ENCODE assay signal across 1 cellular context in the genomic region with DNA sequence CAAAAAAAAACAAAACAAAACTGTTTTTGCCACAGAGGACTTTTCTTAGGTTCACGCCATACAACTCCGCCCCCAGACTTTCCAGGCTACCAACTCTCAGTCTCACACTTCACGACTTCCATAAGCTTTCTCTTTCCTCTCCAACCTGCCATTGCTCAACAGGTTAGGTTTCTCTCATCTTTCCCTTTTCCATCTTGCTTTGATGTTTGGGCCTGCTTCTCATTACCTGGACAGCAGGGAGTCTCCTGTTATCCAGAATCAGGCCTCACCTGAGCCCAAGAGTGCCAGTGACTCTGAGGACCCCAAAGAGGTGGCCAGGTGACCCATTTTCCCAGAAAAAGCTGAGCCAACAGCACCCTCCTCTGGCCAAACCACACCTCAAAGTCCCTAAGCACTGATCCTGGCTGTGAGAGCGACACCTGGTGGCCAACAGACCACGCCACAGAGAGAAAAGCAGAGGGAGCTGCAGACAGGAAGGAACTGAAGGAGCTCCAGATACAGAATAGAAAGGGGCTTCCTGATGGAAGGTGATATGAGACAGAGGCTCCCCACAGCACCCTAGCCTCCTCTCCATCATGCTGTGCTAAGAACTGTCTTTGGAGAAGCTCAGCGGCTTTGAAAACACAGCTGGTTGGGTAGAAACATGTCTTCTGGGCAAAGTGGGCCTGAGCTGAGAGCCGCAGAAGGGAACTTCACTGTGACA.
TF ChIP-seq lines count a peak whose summit lies in the region.

No MANE protein-coding gene starts in this region.

TF ChIP-seq in K562, 482 proteins besides CTCF, POLR2A, EP300 and RAD21 (continues in another document):
- TF ChIP-seq ZBTB7A (IDR thresholded peaks at IDR 0.05; ENCODE audit: borderline replicate concordance, control insufficient read depth, low read depth, low read length) (no peak), LEF1 (IDR thresholded peaks at IDR 0.05) (no peak), ZSCAN29 (IDR thresholded peaks at IDR 0.05) (no peak), CBFA2T3 (IDR thresholded peaks at IDR 0.05) (no peak), MTA1 (IDR thresholded peaks at IDR 0.05; ENCODE audit: borderline replicate concordance) (no peak), TEAD4 (IDR thresholded peaks at IDR 0.05; ENCODE audit: low read length) (0 out of 2 replicates have a peak, but pooled peaks have one; percentile 22), TEAD4 (CRISPR knock-in tag; IDR thresholded peaks at IDR 0.05; ENCODE audit: borderline replicate concordance) (no peak), HDGF (IDR thresholded peaks at IDR 0.05) (no peak), GABPA (tag; conservative IDR thresholded peaks at IDR 0.05; ENCODE audit: low read depth) (no peak), NFE2L1 (tag; IDR thresholded peaks at IDR 0.05; ENCODE audit: borderline replicate concordance, low read depth) (no peak), ZKSCAN1 (IDR thresholded peaks at IDR 0.05; ENCODE audit: low read depth, low read length) (0 out of 2 replicates have a peak, but pooled peaks have one; percentile 24), NCOA1 (IDR thresholded peaks at IDR 0.05; ENCODE audit: low read depth) (no peak), MAFK (IDR thresholded peaks at IDR 0.05; ENCODE audit: low read length) (no peak), SRSF7 (optimal IDR thresholded peaks at IDR 0.05; ENCODE audit: low read depth, low read length) (no peak), PCBP2 (IDR thresholded peaks at IDR 0.05; ENCODE audit: low read depth, low read length, poor library complexity, severe bottlenecking) (no peak), ZNF3 (CRISPR knock-in tag; IDR thresholded peaks at IDR 0.05) (no peak), ESRRB (CRISPR knock-in tag; IDR thresholded peaks at IDR 0.05; ENCODE audit: borderline replicate concordance) (no peak), TAF15 (IDR thresholded peaks at IDR 0.05; ENCODE audit: low read depth, low read length) (no peak), CHD2 (IDR thresholded peaks at IDR 0.05; ENCODE audit: low read depth, low read length) (no peak), NBN (IDR thresholded peaks at IDR 0.05; ENCODE audit: low read depth) (peak; percentile 29; the same call in 1 of the 2 replicates)
- TF ChIP-seq, protein P1, sequence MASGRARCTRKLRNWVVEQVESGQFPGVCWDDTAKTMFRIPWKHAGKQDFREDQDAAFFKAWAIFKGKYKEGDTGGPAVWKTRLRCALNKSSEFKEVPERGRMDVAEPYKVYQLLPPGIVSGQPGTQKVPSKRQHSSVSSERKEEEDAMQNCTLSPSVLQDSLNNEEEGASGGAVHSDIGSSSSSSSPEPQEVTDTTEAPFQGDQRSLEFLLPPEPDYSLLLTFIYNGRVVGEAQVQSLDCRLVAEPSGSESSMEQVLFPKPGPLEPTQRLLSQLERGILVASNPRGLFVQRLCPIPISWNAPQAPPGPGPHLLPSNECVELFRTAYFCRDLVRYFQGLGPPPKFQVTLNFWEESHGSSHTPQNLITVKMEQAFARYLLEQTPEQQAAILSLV (tag; IDR thresholded peaks at IDR 0.05): no peak
- TF ChIP-seq, protein P2, sequence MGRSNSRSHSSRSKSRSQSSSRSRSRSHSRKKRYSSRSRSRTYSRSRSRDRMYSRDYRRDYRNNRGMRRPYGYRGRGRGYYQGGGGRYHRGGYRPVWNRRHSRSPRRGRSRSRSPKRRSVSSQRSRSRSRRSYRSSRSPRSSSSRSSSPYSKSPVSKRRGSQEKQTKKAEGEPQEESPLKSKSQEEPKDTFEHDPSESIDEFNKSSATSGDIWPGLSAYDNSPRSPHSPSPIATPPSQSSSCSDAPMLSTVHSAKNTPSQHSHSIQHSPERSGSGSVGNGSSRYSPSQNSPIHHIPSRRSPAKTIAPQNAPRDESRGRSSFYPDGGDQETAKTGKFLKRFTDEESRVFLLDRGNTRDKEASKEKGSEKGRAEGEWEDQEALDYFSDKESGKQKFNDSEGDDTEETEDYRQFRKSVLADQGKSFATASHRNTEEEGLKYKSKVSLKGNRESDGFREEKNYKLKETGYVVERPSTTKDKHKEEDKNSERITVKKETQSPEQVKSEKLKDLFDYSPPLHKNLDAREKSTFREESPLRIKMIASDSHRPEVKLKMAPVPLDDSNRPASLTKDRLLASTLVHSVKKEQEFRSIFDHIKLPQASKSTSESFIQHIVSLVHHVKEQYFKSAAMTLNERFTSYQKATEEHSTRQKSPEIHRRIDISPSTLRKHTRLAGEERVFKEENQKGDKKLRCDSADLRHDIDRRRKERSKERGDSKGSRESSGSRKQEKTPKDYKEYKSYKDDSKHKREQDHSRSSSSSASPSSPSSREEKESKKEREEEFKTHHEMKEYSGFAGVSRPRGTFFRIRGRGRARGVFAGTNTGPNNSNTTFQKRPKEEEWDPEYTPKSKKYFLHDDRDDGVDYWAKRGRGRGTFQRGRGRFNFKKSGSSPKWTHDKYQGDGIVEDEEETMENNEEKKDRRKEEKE (IDR thresholded peaks at IDR 0.05; ENCODE audit: borderline replicate concordance in 1 of 2, control insufficient read depth in 1 of 2, low read depth in 2 of 2, low read length in 1 of 2): no peak
- TF ChIP-seq, protein P3, sequence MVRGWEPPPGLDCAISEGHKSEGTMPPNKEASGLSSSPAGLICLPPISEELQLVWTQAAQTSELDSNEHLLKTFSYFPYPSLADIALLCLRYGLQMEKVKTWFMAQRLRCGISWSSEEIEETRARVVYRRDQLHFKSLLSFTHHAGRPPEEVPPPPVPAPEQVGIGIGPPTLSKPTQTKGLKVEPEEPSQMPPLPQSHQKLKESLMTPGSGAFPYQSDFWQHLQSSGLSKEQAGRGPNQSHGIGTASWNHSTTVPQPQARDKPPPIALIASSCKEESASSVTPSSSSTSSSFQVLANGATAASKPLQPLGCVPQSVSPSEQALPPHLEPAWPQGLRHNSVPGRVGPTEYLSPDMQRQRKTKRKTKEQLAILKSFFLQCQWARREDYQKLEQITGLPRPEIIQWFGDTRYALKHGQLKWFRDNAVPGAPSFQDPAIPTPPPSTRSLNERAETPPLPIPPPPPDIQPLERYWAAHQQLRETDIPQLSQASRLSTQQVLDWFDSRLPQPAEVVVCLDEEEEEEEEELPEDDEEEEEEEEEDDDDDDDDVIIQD (CRISPR knock-in tag; IDR thresholded peaks at IDR 0.05): no peak
- TF ChIP-seq, protein P4, sequence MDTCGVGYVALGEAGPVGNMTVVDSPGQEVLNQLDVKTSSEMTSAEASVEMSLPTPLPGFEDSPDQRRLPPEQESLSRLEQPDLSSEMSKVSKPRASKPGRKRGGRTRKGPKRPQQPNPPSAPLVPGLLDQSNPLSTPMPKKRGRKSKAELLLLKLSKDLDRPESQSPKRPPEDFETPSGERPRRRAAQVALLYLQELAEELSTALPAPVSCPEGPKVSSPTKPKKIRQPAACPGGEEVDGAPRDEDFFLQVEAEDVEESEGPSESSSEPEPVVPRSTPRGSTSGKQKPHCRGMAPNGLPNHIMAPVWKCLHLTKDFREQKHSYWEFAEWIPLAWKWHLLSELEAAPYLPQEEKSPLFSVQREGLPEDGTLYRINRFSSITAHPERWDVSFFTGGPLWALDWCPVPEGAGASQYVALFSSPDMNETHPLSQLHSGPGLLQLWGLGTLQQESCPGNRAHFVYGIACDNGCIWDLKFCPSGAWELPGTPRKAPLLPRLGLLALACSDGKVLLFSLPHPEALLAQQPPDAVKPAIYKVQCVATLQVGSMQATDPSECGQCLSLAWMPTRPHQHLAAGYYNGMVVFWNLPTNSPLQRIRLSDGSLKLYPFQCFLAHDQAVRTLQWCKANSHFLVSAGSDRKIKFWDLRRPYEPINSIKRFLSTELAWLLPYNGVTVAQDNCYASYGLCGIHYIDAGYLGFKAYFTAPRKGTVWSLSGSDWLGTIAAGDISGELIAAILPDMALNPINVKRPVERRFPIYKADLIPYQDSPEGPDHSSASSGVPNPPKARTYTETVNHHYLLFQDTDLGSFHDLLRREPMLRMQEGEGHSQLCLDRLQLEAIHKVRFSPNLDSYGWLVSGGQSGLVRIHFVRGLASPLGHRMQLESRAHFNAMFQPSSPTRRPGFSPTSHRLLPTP (IDR thresholded peaks at IDR 0.05; ENCODE audit: borderline replicate concordance, extremely low read depth, insufficient read length): no peak
- TF ChIP-seq, protein P5, sequence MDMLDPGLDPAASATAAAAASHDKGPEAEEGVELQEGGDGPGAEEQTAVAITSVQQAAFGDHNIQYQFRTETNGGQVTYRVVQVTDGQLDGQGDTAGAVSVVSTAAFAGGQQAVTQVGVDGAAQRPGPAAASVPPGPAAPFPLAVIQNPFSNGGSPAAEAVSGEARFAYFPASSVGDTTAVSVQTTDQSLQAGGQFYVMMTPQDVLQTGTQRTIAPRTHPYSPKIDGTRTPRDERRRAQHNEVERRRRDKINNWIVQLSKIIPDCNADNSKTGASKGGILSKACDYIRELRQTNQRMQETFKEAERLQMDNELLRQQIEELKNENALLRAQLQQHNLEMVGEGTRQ (CRISPR knock-in tag; IDR thresholded peaks at IDR 0.05): no peak
- TF ChIP-seq, protein P6, sequence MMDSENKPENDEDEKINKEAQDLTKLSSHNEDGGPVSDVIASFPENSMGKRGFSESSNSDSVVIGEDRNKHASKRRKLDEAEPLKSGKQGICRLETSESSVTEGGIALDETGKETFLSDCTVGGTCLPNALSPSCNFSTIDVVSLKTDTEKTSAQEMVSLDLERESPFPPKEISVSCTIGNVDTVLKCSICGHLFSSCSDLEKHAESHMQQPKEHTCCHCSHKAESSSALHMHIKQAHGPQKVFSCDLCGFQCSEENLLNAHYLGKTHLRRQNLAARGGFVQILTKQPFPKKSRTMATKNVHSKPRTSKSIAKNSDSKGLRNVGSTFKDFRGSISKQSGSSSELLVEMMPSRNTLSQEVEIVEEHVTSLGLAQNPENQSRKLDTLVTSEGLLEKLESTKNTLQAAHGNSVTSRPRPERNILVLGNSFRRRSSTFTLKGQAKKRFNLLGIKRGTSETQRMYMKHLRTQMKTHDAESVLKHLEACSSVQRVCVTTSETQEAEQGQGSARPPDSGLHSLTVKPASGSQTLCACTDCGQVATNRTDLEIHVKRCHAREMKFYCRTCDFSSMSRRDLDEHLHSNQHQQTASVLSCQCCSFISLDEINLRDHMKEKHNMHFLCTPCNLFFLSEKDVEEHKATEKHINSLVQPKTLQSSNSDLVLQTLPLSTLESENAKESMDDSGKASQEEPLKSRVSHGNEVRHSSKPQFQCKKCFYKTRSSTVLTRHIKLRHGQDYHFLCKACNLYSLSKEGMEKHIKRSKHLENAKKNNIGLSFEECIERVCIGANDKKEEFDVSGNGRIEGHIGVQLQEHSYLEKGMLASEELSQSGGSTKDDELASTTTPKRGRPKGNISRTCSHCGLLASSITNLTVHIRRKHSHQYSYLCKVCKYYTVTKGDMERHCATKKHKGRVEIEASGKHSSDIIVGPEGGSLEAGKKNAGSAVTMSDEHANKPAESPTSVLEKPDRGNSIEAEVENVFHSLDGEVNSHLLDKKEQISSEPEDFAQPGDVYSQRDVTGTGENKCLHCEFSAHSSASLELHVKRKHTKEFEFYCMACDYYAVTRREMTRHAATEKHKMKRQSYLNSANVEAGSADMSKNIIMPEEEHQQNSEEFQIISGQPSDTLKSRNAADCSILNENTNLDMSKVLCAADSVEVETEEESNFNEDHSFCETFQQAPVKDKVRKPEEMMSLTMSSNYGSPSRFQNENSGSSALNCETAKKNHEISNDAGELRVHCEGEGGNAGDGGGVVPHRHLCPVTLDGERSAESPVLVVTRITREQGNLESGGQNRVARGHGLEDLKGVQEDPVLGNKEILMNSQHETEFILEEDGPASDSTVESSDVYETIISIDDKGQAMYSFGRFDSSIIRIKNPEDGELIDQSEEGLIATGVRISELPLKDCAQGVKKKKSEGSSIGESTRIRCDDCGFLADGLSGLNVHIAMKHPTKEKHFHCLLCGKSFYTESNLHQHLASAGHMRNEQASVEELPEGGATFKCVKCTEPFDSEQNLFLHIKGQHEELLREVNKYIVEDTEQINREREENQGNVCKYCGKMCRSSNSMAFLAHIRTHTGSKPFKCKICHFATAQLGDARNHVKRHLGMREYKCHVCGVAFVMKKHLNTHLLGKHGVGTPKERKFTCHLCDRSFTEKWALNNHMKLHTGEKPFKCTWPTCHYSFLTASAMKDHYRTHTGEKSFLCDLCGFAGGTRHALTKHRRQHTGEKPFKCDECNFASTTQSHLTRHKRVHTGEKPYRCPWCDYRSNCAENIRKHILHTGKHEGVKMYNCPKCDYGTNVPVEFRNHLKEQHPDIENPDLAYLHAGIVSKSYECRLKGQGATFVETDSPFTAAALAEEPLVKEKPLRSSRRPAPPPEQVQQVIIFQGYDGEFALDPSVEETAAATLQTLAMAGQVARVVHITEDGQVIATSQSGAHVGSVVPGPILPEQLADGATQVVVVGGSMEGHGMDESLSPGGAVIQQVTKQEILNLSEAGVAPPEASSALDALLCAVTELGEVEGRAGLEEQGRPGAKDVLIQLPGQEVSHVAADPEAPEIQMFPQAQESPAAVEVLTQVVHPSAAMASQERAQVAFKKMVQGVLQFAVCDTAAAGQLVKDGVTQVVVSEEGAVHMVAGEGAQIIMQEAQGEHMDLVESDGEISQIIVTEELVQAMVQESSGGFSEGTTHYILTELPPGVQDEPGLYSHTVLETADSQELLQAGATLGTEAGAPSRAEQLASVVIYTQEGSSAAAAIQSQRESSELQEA (IDR thresholded peaks at IDR 0.05; ENCODE audit: low read depth): no peak
- TF ChIP-seq, protein P7, sequence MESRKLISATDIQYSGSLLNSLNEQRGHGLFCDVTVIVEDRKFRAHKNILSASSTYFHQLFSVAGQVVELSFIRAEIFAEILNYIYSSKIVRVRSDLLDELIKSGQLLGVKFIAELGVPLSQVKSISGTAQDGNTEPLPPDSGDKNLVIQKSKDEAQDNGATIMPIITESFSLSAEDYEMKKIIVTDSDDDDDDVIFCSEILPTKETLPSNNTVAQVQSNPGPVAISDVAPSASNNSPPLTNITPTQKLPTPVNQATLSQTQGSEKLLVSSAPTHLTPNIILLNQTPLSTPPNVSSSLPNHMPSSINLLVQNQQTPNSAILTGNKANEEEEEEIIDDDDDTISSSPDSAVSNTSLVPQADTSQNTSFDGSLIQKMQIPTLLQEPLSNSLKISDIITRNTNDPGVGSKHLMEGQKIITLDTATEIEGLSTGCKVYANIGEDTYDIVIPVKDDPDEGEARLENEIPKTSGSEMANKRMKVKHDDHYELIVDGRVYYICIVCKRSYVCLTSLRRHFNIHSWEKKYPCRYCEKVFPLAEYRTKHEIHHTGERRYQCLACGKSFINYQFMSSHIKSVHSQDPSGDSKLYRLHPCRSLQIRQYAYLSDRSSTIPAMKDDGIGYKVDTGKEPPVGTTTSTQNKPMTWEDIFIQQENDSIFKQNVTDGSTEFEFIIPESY (CRISPR knock-in tag; IDR thresholded peaks at IDR 0.05): peak; percentile 53; the same call in 1 of the 2 replicates
